20 cellular contexts compared by ENCODE assay signal in the genomic region with DNA sequence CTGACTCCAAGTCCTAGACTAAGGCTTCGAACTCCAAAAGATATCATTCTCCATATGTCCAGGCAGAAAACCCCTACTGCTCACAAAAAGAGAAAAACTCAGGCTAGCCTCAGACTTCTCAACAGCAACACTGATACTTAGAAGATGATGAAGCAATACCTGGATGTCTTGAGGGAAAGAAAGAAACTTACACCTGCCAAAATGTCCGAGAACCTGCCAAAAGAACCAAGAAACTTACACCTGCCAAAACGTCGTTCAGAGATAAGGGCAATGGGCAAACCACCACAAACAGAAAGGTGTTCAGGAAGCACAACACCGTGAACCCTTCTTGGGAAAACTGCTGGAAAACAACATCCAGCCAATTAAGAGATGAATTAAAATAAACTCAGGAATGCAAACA.
"Had no signal": no experiment of that assay in that cellular context is flagged by ENCODE, and none has a peak within 500 bp of the region (broad histone marks: within the 10 kb centered on the region; RNA-seq: fewer than 3 reads in every experiment).

No MANE protein-coding gene starts in this region.

- H3K4me3 ChIP-seq: K562 had no signal

- ATAC-seq: activated CD8-positive, alpha-beta T cell treated with anti-CD3 and anti-CD28 coated beads, Interleukin-2, amount 10 ng/mL, durations not matched to agents 7 days and 5 days; K562; T-helper 17 cell; WTC11 had no signal

- DNase-seq: activated CD4-positive, alpha-beta T cell treated with anti-CD3 and anti-CD28 coated beads for 48 hours; activated CD4-positive, alpha-beta T cell treated with anti-CD3 and anti-CD28 coated beads, Interleukin-2, amount 50 U/mL, for 4 hours; activated CD4-positive, CD25-positive, alpha-beta regulatory T cell treated with anti-CD3 and anti-CD28 coated beads, Interleukin-2, amount 50 U/mL, for 72 hours; activated CD8-positive, alpha-beta T cell treated with anti-CD3 and anti-CD28 coated beads, Interleukin-2, amount 10 ng/mL, durations not matched to agents 7 days and 5 days; activated effector memory CD4-positive, alpha-beta T cell treated with Interleukin-2 at 50 U/mL for 16 hours; activated naive CD4-positive, alpha-beta T cell; activated T-cell treated with anti-CD3 and anti-CD28 coated beads, Interleukin-2, amount 50 U/mL, for 24 hours; aorta; Karpas-422; NCI-H1092; NCI-H1417 treated with DMSO at 0.1 percent for 48 hours; NCI-H1694; NCI-H2081; NCI-H510A treated with DMSO at 0.1 percent for 48 hours; NCI-H69; SIG-M5; T-helper 17 cell; T-helper 9 cell had no signal
